15 cellular contexts compared by ENCODE assay signal in the genomic region with DNA sequence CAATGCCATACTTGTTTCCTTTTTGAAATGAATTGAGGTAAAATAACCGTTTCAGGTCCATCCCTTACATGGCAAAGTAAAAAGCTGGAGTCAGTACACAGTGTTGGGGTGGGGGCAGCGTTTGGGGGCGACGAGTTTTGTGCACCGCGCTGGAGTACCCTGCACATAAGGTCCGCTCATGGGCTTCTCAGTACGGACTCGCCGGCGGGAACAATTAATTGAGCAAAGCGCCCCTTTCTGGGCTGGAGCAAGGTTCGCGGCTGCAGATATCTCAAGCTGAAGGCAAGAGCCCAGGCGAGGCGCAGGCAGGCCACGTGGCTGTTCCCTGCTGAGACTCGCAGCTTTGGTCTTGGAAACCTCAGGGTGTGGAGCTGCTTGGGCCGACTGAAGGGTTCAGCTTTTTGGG. TPM values are rescaled to one million over a fixed set of nuclear protein-coding genes. Genes with fewer than 3 reads are reported as not detected.
A peak's percentile ranks its signal among the peaks of the same experiment; 100 is the strongest.
DNase-seq lines count a peak whose midpoint lies in the region; ATAC-seq and TF ChIP-seq lines count a peak whose summit lies in the region.
"Had no signal": no experiment of that assay in that cellular context is flagged by ENCODE, and none has a peak within 500 bp of the region (broad histone marks: within the 10 kb centered on the region; RNA-seq: fewer than 3 reads in every experiment).

No MANE protein-coding gene starts in this region.

- peak; percentile 5 to 16 for DNase-seq in NCI-H524 (lab: John Stamatoyannopoulos, UW)
- no peak for DNase-seq in NCI-H524 treated with DMSO at 0.1 percent for 48 hours (lab: John Stamatoyannopoulos, UW)
- peak; percentile 34 for DNase-seq in WERI-Rb-1
- DNase-seq in activated naive CD4-positive, alpha-beta T cell treated with anti-CD3 and anti-CD28 coated beads, Interleukin-2, amount 50 U/mL, for 72 hours (ENCODE audit: low spot score in 2 of 2): no peak
- no peak for DNase-seq in NOMO-1 treated with dmso at 0.1 percent for 144 hours (lab: John Stamatoyannopoulos, UW; ENCODE audit: unreplicated experiment)
- DNase-seq: activated T-cell treated with anti-CD3 and anti-CD28 coated beads, Interleukin-2, amount 50 U/mL, for 72 hours; effector CD8-positive, alpha-beta T cell; KBM-7; NCI-H2029 had no signal

- peaks cover 0 to 4% of the 10 kb centered on the region in 2 donors for H3K36me3 Mint-ChIP-seq in activated naive CD4-positive, alpha-beta T cell treated with anti-CD3 and anti-CD28 coated beads, Interleukin-2, amount 50 U/mL, for 72 hours

- H3K9ac ChIP-seq in iPS-20b (ENCODE audit: low read depth, low read length): no peak overlapping the region

- H3K36me3 ChIP-seq in WERI-Rb-1: no peaks in the 10 kb centered on the region
- no peaks in the 10 kb centered on the region for H3K36me3 ChIP-seq in iPS-20b (ENCODE audit: insufficient read depth, low read depth, low read length)
- H3K36me3 ChIP-seq: ascending aorta had no signal

- no peaks in the 10 kb centered on the region for H3K9me3 ChIP-seq in WERI-Rb-1 (ENCODE audit: severe bottlenecking)
- no peaks in the 10 kb centered on the region for H3K9me3 ChIP-seq in iPS-20b (ENCODE audit: insufficient read depth, low read depth, low read length)
- H3K9me3 ChIP-seq: ascending aorta had no signal

- H3K4me1 ChIP-seq in iPS-20b (ENCODE audit: insufficient read depth, low read length): peaks cover 16% of the 10 kb centered on the region

- no peak overlapping the region for H3K27ac Mint-ChIP-seq in activated naive CD4-positive, alpha-beta T cell treated with anti-CD3 and anti-CD28 coated beads, Interleukin-2, amount 50 U/mL, for 72 hours
- H3K27ac Mint-ChIP-seq: activated T-cell treated with anti-CD3 and anti-CD28 coated beads, Interleukin-2, amount 50 U/mL, for 72 hours had no signal

- no peak for TF ChIP-seq CTCF in WERI-Rb-1 (IDR thresholded peaks at IDR 0.05; ENCODE audit: low read depth, low read length)

- H3K27ac ChIP-seq in WERI-Rb-1: no peak overlapping the region
- no peak overlapping the region for H3K27ac ChIP-seq in iPS-20b (ENCODE audit: low read length)
- peak overlapping the region in 15 of 21 experiments; percentile 12 to 94 (median 78) for H3K27ac ChIP-seq in skin epidermis

- no peak for ATAC-seq in HG03469 (IDR thresholded peaks at IDR 0.05; ENCODE audit: unreplicated experiment)
- no peak for ATAC-seq in activated naive CD4-positive, alpha-beta T cell treated with anti-CD3 and anti-CD28 coated beads, Interleukin-2, amount 50 U/mL, for 72 hours
- ATAC-seq: activated T-cell treated with anti-CD3 and anti-CD28 coated beads, Interleukin-2, amount 50 U/mL, for 72 hours; left lobe of liver had no signal

- H3K4me3 ChIP-seq in WERI-Rb-1 (ENCODE audit: low read depth, low read length) (peak overlapping the region; percentile 91), iPS-20b (ENCODE audit: low read length) (peak overlapping the region; percentile 64), skin epidermis (peak overlapping the region; percentile 31 to 51 (median 42))

- no peaks in the 10 kb centered on the region for H3K9me3 Mint-ChIP-seq in activated naive CD4-positive, alpha-beta T cell treated with anti-CD3 and anti-CD28 coated beads, Interleukin-2, amount 50 U/mL, for 72 hours
- H3K9me3 Mint-ChIP-seq: activated T-cell treated with anti-CD3 and anti-CD28 coated beads, Interleukin-2, amount 50 U/mL, for 72 hours had no signal

- peaks cover 5% of the 10 kb centered on the region for H3K27me3 ChIP-seq in WERI-Rb-1 (ENCODE audit: insufficient read depth, low read depth, severe bottlenecking)
- peaks cover 79% of the 10 kb centered on the region for H3K27me3 ChIP-seq in iPS-20b (ENCODE audit: insufficient read depth, low read length)
- H3K27me3 ChIP-seq: ascending aorta had no signal

RNA-seq across cellular contexts. Expression of a gene that starts 1.5 kb away (rescaled TPM):
- not detected for total RNA-seq in activated naive CD4-positive, alpha-beta T cell treated with anti-CD3 and anti-CD28 coated beads, Interleukin-2, amount 50 U/mL, for 72 hours
- total RNA-seq: left lobe of liver had no signal

RNA-seq across cellular contexts. Expression of a gene that starts 26.3 kb away (rescaled TPM):
- not detected for total RNA-seq in activated naive CD4-positive, alpha-beta T cell treated with anti-CD3 and anti-CD28 coated beads, Interleukin-2, amount 50 U/mL, for 72 hours
- total RNA-seq: activated T-cell treated with anti-CD3 and anti-CD28 coated beads, Interleukin-2, amount 50 U/mL, for 72 hours; ascending aorta; left lobe of liver; urinary bladder had no signal

Comparison
In these comparisons a context has a peak if more than half of its experiments do, and no peak if none do; other contexts are left out.
1. DNase-seq: peak in NCI-H524 (2 of 2) and WERI-Rb-1 (single experiment); none in NCI-H524 treated with DMSO at 0.1 percent for 48 hours (single experiment), activated naive CD4-positive, alpha-beta T cell treated with anti-CD3 and anti-CD28 coated beads, Interleukin-2, amount 50 U/mL, for 72 hours (0 of 2) and NOMO-1 treated with dmso at 0.1 percent for 144 hours (single experiment).
2. H3K27ac ChIP-seq: peak in skin epidermis (15 of 21); none in WERI-Rb-1 (single experiment) and iPS-20b (single experiment).
3. Peak in every context shown above with its lines, with median percentiles within 50 percentile points of each other: H3K4me3 ChIP-seq.